7 cellular contexts compared by ENCODE assay signal in the genomic region with DNA sequence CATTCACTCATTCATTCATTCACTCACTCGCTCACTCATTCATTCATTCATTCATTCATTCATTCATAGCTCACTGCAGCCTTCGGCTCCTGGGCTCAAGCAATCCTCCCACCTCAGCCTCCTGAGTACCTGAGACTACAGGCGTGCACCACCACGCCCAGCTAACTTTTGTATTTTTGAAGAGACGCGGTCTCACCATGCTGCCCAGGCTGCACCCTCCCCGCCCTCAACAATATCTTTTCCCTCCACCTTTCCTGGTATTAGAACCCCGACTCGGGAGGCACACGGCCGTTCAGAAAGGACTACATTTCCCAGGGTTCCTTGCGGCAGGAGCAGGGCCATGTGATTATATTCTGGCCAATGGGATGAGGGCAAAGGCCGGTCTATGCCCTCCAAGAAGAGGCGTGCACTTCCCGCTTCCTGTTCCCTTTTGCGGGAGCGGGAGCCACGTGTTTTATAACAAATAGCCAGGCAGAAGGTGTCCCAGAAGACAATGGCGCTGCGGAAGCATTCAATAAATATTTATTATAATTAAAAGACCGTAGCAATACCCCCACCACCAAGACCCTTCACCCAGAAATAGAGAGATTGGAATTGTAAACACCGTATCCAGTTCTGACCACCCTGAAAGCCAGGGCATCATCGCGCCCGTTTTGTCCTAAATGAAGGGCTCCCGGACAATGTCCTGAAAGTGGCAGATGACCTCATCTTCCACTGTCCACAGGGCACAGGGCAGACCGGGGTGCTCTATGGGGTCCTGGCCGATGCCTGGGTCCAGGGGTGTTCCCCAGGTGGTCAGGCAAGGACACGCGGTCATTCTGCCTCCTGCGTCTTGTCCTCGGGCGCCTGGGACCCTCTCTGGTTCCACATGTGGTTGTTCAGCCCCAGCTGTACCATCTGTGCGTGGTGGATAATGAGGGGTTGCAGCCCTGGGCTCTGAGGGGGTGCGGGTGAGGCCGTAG.
DNase-seq lines count a peak whose midpoint lies in the region; ATAC-seq lines count a peak whose summit lies in the region.

No MANE protein-coding gene starts in this region.

- DNase-seq in NCI-H2081 treated with DMSO at 0.1 percent for 48 hours (lab: John Stamatoyannopoulos, UW) (peak; percentile 87), T1000 (lab: John Stamatoyannopoulos, UW) (peak; percentile 73), astrocyte of the hippocampus (ENCODE audit: low read depth, low spot score) (peak; percentile 94), hepatic stellate cell (ENCODE audit: low spot score) (peak; percentile 99), retina (peak; percentile 86)

- peak; percentile 51 for ATAC-seq in GM19328 (IDR thresholded peaks at IDR 0.05; ENCODE audit: unreplicated experiment)
- ATAC-seq in HG03135 (IDR thresholded peaks at IDR 0.05; ENCODE audit: unreplicated experiment): no peak
